In genomic region chr7:55449992-55450535, GRCh38 we compare ENCODE assay signal across 38 cellular contexts.
"Had no signal": no experiment of that assay in that cellular context is flagged by ENCODE, and none has a peak within 500 bp of the region (broad histone marks: within the 10 kb centered on the region; RNA-seq: fewer than 3 reads in every experiment).

No MANE protein-coding gene starts in this region.

- H3K27ac ChIP-seq: Peyer's patch, SJSA1, WERI-Rb-1 had no signal

- H3K9me3 Mint-ChIP-seq: activated naive CD8-positive, alpha-beta T cell treated with anti-CD3 and anti-CD28 coated beads, Interleukin-2, amount 50 U/mL, for 24 hours had no signal

- H3K4me3 Mint-ChIP-seq: activated CD4-positive, alpha-beta memory T cell treated with anti-CD3 and anti-CD28 coated beads, Interleukin-2, amount 10 ng/mL, durations not matched to agents 7 days and 5 days; activated CD8-positive, alpha-beta memory T cell treated with anti-CD3 and anti-CD28 coated beads, Interleukin-2, amount 10 ng/mL, durations not matched to agents 7 days and 5 days; activated naive CD4-positive, alpha-beta T cell treated with anti-CD3 and anti-CD28 coated beads, Interleukin-2, amount 10 ng/mL, durations not matched to agents 7 days and 5 days; activated naive CD8-positive, alpha-beta T cell; activated naive CD8-positive, alpha-beta T cell treated with anti-CD3 and anti-CD28 coated beads, Interleukin-2, amount 50 U/mL, for 24 hours; brain had no signal

- H3K27me3 ChIP-seq: MG63, Peyer's patch, SJSA1 had no signal

- H3K36me3 ChIP-seq: MG63, Peyer's patch, WERI-Rb-1 had no signal

- ATAC-seq: activated CD8-positive, alpha-beta memory T cell treated with anti-CD3 and anti-CD28 coated beads, Interleukin-2, amount 10 ng/mL, durations not matched to agents 7 days and 5 days; activated naive CD8-positive, alpha-beta T cell treated with anti-CD3 and anti-CD28 coated beads, Interleukin-2, amount 50 U/mL, for 24 hours; PC-3; SK-N-SH treated with all-trans-retinoic acid at 6 μM for 48 hours; T-cell had no signal

- H3K27ac Mint-ChIP-seq: activated CD4-positive, alpha-beta memory T cell treated with anti-CD3 and anti-CD28 coated beads, Interleukin-2, amount 10 ng/mL, durations not matched to agents 7 days and 5 days; activated CD8-positive, alpha-beta memory T cell treated with anti-CD3 and anti-CD28 coated beads, Interleukin-2, amount 10 ng/mL, durations not matched to agents 7 days and 5 days; activated naive CD4-positive, alpha-beta T cell treated with anti-CD3 and anti-CD28 coated beads, Interleukin-2, amount 10 ng/mL, durations not matched to agents 7 days and 5 days; activated naive CD8-positive, alpha-beta T cell; activated naive CD8-positive, alpha-beta T cell treated with anti-CD3 and anti-CD28 coated beads, Interleukin-2, amount 50 U/mL, for 24 hours; brain; T-cell had no signal

- H3K27me3 Mint-ChIP-seq: activated CD4-positive, alpha-beta memory T cell treated with anti-CD3 and anti-CD28 coated beads, Interleukin-2, amount 10 ng/mL, durations not matched to agents 7 days and 5 days; activated CD8-positive, alpha-beta memory T cell treated with anti-CD3 and anti-CD28 coated beads, Interleukin-2, amount 10 ng/mL, durations not matched to agents 7 days and 5 days; activated naive CD8-positive, alpha-beta T cell; brain; T-cell had no signal

- H3K9me3 ChIP-seq: MG63, Peyer's patch had no signal

- H3K4me1 Mint-ChIP-seq: brain had no signal

- H3K4me1 ChIP-seq: Peyer's patch had no signal

- H3K4me3 ChIP-seq: MG63, Peyer's patch, SJSA1 had no signal

- DNase-seq: activated CD4-positive, alpha-beta memory T cell treated with anti-CD3 and anti-CD28 coated beads, Interleukin-2, amount 10 ng/mL, durations not matched to agents 7 days and 5 days; activated CD4-positive, alpha-beta T cell treated with anti-CD3 and anti-CD28 coated beads for 1 hour; activated CD4-positive, alpha-beta T cell treated with anti-CD3 and anti-CD28 coated beads for 48 hours; activated CD4-positive, CD25-positive, alpha-beta regulatory T cell; activated CD8-positive, alpha-beta memory T cell treated with anti-CD3 and anti-CD28 coated beads for 24 hours; activated CD8-positive, alpha-beta memory T cell treated with anti-CD3 and anti-CD28 coated beads, Interleukin-2, amount 10 ng/mL, durations not matched to agents 7 days and 5 days; activated CD8-positive, alpha-beta memory T cell treated with anti-CD3 and anti-CD28 coated beads, Interleukin-2, amount 50 U/mL, for 48 hours; activated effector memory CD4-positive, alpha-beta T cell treated with Interleukin-2 at 50 U/mL for 16 hours; activated naive CD4-positive, alpha-beta T cell treated with anti-CD3 and anti-CD28 coated beads, Interleukin-2, amount 10 ng/mL, durations not matched to agents 7 days and 5 days; activated naive CD8-positive, alpha-beta T cell treated with anti-CD3 and anti-CD28 coated beads, Interleukin-2, amount 50 U/mL, for 24 hours; activated T-cell treated with anti-CD3 and anti-CD28 coated beads, Interleukin-2, amount 50 U/mL, for 48 hours; anterior cingulate cortex; caudate nucleus; cerebellar nuclear complex; Kasumi-1; MG63; NCI-H1048; NCI-H1105 treated with DMSO at 0.1 percent for 48 hours; NCI-H1436; NCI-H1694; NCI-H1930; NCI-H2081 treated with DMSO at 0.1 percent for 48 hours; NCI-H510A; NCI-H526; NCI-H748 treated with DMSO at 0.1 percent for 48 hours; NK-92 treated with Interleukin-12 subunit alpha and Interleukin-12 subunit beta, amount 100 ng/mL, for 24 hours; PC-3; Peyer's patch; RPMI8226; SHP77 treated with DMSO at 0.1 percent for 48 hours; T-cell; T-helper 2 cell; T-helper 9 cell; WERI-Rb-1 had no signal
